9 cellular contexts compared by ENCODE assay signal in genomic region chr19:29843180-29844051, GRCh38. TPM values are rescaled to one million over a fixed set of nuclear protein-coding genes. Genes with fewer than 3 reads are reported as not detected.
DNase-seq lines count a peak whose midpoint lies in the region; ATAC-seq and TF ChIP-seq lines count a peak whose summit lies in the region.
"Had no signal": no experiment of that assay in that cellular context is flagged by ENCODE, and none has a peak within 500 bp of the region (broad histone marks: within the 10 kb centered on the region; RNA-seq: fewer than 3 reads in every experiment).

No MANE protein-coding gene starts in this region.

- POLR2A ChIA-PET in activated B cell treated with CpG ODN at 0.5 μM for 24 hours (lab: Charles Lee) = interaction anchor here (0.5 to 3.1 kb wide), 3 partner anchors 98 to 237 kb away, joined by 3 to 23 read pairs (median 4); partner anchors contain the start of genes POP4 and URI1

- no peaks in the 10 kb centered on the region for H3K9me3 Mint-ChIP-seq in activated B cell treated with CpG ODN at 0.5 μM for 24 hours

- H3K4me1 ChIP-seq in rectal smooth muscle tissue (ENCODE audit: control insufficient read depth, insufficient read depth, low read length) = peaks cover 10% of the 10 kb centered on the region

- no peak overlapping the region for H3K9ac ChIP-seq in rectal smooth muscle tissue (ENCODE audit: low read length)

- H3K36me3 ChIP-seq in rectal smooth muscle tissue (ENCODE audit: control insufficient read depth, insufficient read depth, low read length) = no peaks in the 10 kb centered on the region

- DNase-seq in NCI-H2227 (lab: John Stamatoyannopoulos, UW; ENCODE audit: unreplicated experiment) = peak; percentile 81
- no peak for DNase-seq in NCI-H2227 treated with DMSO at 0.1 percent for 48 hours (lab: John Stamatoyannopoulos, UW)
- DNase-seq in activated B cell treated with CpG ODN at 0.5 μM for 24 hours = no peak
- peak; percentile 77 for DNase-seq in cardiac septum (ENCODE audit: low spot score)
- DNase-seq in A172 (ENCODE audit: low spot score) = no peak
- no peak for DNase-seq in NCI-H1436 treated with DMSO at 0.1 percent for 48 hours (lab: John Stamatoyannopoulos, UW)
- DNase-seq in NCI-H226 = no peak

- intact Hi-C loops in activated B cell treated with CpG ODN at 0.5 μM for 24 hours (cut with micrococcal nuclease) (loop anchor here (1.0 to 2.0 kb wide), 3 partner anchors 29 to 128 kb away; partner anchors contain the start of genes C19orf12 and URI1), cardiac septum (cut with DNase I) (loop anchor here (2.0 kb wide), 1 partner anchor 31 kb away; no protein-coding TSS in a partner anchor)

- H3K4me3 ChIP-seq in rectal smooth muscle tissue (ENCODE audit: low read length) = peak overlapping the region; percentile 58

- H3K27ac Mint-ChIP-seq in activated B cell treated with CpG ODN at 0.5 μM for 24 hours = peak overlapping the region; percentile 30

- H3K4me1 Mint-ChIP-seq in activated B cell treated with CpG ODN at 0.5 μM for 24 hours = peaks cover 14% of the 10 kb centered on the region

- H3K4me3 Mint-ChIP-seq in activated B cell treated with CpG ODN at 0.5 μM for 24 hours = peak overlapping the region; percentile 80

- no peak for ATAC-seq in activated B cell treated with CpG ODN at 0.5 μM for 24 hours (ENCODE audit: low read depth)

- H3K27me3 ChIP-seq in rectal smooth muscle tissue (ENCODE audit: control insufficient read depth, insufficient read depth, low read length) = no peaks in the 10 kb centered on the region

- peaks cover 9% of the 10 kb centered on the region for H3K27me3 Mint-ChIP-seq in activated B cell treated with CpG ODN at 0.5 μM for 24 hours

- TF ChIP-seq CTCF in activated B cell treated with CpG ODN at 0.5 μM for 24 hours (IDR thresholded peaks at IDR 0.05) = no peak

- CTCF ChIA-PET in activated B cell treated with CpG ODN at 0.5 μM for 24 hours (lab: Charles Lee) = interaction anchor here (1.0 kb wide), 1 partner anchor 14 kb away, joined by 3 read pairs; no protein-coding TSS in a partner anchor

- H3K27ac ChIP-seq in rectal smooth muscle tissue (ENCODE audit: low read depth, low read length) = no peak overlapping the region
- H3K27ac ChIP-seq: SK-N-MC had no signal

- no peaks in the 10 kb centered on the region for H3K36me3 Mint-ChIP-seq in activated B cell treated with CpG ODN at 0.5 μM for 24 hours (ENCODE audit: low read depth)

RNA-seq across cellular contexts. Expression of gene CCNE1, which starts 31.6 kb away (rescaled TPM):
- total RNA-seq in activated B cell treated with CpG ODN at 0.5 μM for 24 hours (3.4 and 4.1 TPM in 2 replicates), cardiac septum (1.9 TPM)
- total RNA-seq in A172 (2014; rRNA removed; shearing (Covaris generic)) = 50.2 and 56.3 TPM in 2 replicates

Comparison
In these comparisons a context has a peak if more than half of its experiments do, and no peak if none do; other contexts are left out.
1. DNase-seq: peak in NCI-H2227 (single experiment) and cardiac septum (single experiment); none in NCI-H2227 treated with DMSO at 0.1 percent for 48 hours (single experiment), activated B cell treated with CpG ODN at 0.5 μM for 24 hours (single experiment), A172 (single experiment), NCI-H1436 treated with DMSO at 0.1 percent for 48 hours (single experiment) and NCI-H226 (single experiment).
2. RNA of gene CCNE1, which starts 31.6 kb away (total RNA-seq): 50.2 to 56.3 TPM in A172; 3.4 to 4.1 TPM in activated B cell treated with CpG ODN at 0.5 μM for 24 hours and 1.9 TPM in cardiac septum (single experiment); every median in the first group is over 10 times any median in the second.